ENCODE assay signal across 17 cellular contexts in genomic region chr1:170721621-170722020, GRCh38. TPM values are rescaled to one million over a fixed set of nuclear protein-coding genes. Genes with fewer than 3 reads are reported as not detected.
DNase-seq lines count a peak whose midpoint lies in the region; ATAC-seq and TF ChIP-seq lines count a peak whose summit lies in the region.
"Had no signal": no experiment of that assay in that cellular context is flagged by ENCODE, and none has a peak within 500 bp of the region (broad histone marks: within the 10 kb centered on the region; RNA-seq: fewer than 3 reads in every experiment).

No MANE protein-coding gene starts in this region.

- intact Hi-C loops in psoas muscle (cut with DNase I): no loop called here

- ATAC-seq in psoas muscle: no peak
- ATAC-seq in GM21515 (IDR thresholded peaks at IDR 0.05; ENCODE audit: unreplicated experiment): no peak

- peaks cover 43% of the 10 kb centered on the region for H3K4me1 Mint-ChIP-seq in nephron
- H3K4me1 Mint-ChIP-seq: CD4-positive, CD25-positive, alpha-beta regulatory T cell had no signal

- no peaks in the 10 kb centered on the region for H3K27me3 ChIP-seq in psoas muscle (ENCODE audit: insufficient read depth in 3 of 3, low read length in 2 of 3)

- H3K9me3 Mint-ChIP-seq in nephron: peaks cover 10% of the 10 kb centered on the region

- peaks cover 82% of the 10 kb centered on the region for H3K36me3 Mint-ChIP-seq in nephron (ENCODE audit: low read depth)
- H3K36me3 Mint-ChIP-seq: CD4-positive, CD25-positive, alpha-beta regulatory T cell had no signal

- no peak overlapping the region for H3K4me3 ChIP-seq in psoas muscle

- no peaks in the 10 kb centered on the region for H3K27me3 Mint-ChIP-seq in nephron (ENCODE audit: low read depth)

- no peaks in the 10 kb centered on the region for H3K9me3 ChIP-seq in psoas muscle

- 97 to 98% (median 97%) methylated on average over 4 of the region's 4 CpGs for WGBS in psoas muscle, 3 donors

- peak overlapping the region in 2 of 3 experiments; percentile 41 to 80 for H3K27ac Mint-ChIP-seq in nephron

- DNase-seq in NOMO-1 (lab: John Stamatoyannopoulos, UW; ENCODE audit: unreplicated experiment in 2 of 2) (peak; percentile 12 to 22), NOMO-1 treated with dmso at 0.1 percent for 144 hours (lab: John Stamatoyannopoulos, UW; ENCODE audit: unreplicated experiment) (no peak), NOMO-1 treated with DMSO at 0.1 percent for 48 hours (lab: John Stamatoyannopoulos, UW; ENCODE audit: unreplicated experiment) (peak; percentile 26), psoas muscle (no peak), T-helper 9 cell (no peak)
- DNase-seq: 8988T; ACHN; CD4-positive, CD25-positive, alpha-beta regulatory T cell; Karpas-422; NCI-H2029; NCI-H446 treated with DMSO at 0.1 percent for 48 hours; NCI-H526; NCI-H82; SIG-M5 had no signal

- peaks cover 16% of the 10 kb centered on the region for H3K4me1 ChIP-seq in psoas muscle

- peaks cover 2 to 72% of the 10 kb centered on the region in 2 donors for H3K36me3 ChIP-seq in psoas muscle (ENCODE audit: insufficient read depth in 1 of 2, low read depth in 1 of 2)

- TF ChIP-seq CTCF in nephron (IDR thresholded peaks at IDR 0.05; ENCODE audit: unreplicated experiment in 3 of 3): no peak
- no peak for TF ChIP-seq CTCF in psoas muscle (IDR thresholded peaks at IDR 0.05)

- H3K27ac ChIP-seq in psoas muscle: no peak overlapping the region
- H3K27ac ChIP-seq: HL-60 had no signal

- H3K4me3 Mint-ChIP-seq in nephron: no peak overlapping the region
- H3K4me3 Mint-ChIP-seq: CD4-positive, CD25-positive, alpha-beta regulatory T cell had no signal

RNA-seq across cellular contexts. Expression of gene PRRX1, which starts 57.7 kb away (rescaled TPM):
- 100 to 1,000 TPM in 3 of 4 donors, 10 to 100 TPM in 1; 61.4 to 256 (median 116) TPM for total RNA-seq in psoas muscle
- polyA plus RNA-seq in psoas muscle: 10 to 100 TPM; 27.7 to 64.1 (median 53.7) TPM
- total RNA-seq: CD4-positive, CD25-positive, alpha-beta regulatory T cell had no signal

Comparison
In these comparisons a context has a peak if more than half of its experiments do, and no peak if none do; other contexts are left out.
1. DNase-seq: peak in NOMO-1 (2 of 2) and NOMO-1 treated with DMSO at 0.1 percent for 48 hours (single experiment); none in NOMO-1 treated with dmso at 0.1 percent for 144 hours (single experiment), psoas muscle (0 of 2) and T-helper 9 cell (single experiment).